In the genomic region with DNA sequence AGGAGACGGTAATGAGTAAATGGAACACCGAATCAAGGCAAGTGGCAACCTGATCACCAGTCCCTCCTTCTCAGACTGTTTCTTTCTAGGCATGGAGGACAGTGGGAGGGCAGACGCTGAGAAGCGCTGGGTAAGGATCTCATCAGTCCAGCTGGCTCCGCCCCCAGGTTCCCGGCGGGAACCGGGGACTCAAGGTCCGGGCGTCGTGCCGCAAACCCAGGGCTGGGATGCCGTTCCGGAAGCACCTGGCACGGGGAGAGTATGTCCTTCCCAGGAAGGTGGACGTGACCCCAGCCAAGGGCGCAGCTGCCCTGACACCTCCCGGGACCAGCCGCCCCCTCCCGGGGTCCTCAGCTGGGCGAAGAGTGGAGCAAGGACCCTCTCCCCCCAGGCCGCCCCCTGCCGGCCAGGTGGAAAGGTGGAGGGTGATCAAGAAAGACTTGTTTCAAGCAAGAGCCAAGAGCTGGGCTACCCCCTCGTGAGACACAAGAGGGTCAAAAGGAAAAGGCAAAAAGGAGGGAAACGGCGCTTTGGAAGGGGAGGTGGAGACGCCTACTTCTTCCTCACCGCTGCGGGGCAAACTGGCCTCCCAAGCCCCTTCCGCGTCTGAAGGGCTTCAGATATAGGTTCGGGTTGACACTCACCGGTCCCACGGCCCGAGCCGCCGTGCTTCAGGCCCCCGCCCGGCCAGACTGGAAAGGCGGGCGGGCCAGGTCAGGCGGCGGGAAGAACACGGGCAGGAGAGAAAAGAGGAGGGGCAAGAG, we compare ENCODE assay signal across 8 cellular contexts. TPM values are rescaled to one million over a fixed set of nuclear protein-coding genes. Genes with fewer than 3 reads are reported as not detected.
DNase-seq lines count a peak whose midpoint lies in the region; ATAC-seq and TF ChIP-seq lines count a peak whose summit lies in the region.

A gene with protein sequence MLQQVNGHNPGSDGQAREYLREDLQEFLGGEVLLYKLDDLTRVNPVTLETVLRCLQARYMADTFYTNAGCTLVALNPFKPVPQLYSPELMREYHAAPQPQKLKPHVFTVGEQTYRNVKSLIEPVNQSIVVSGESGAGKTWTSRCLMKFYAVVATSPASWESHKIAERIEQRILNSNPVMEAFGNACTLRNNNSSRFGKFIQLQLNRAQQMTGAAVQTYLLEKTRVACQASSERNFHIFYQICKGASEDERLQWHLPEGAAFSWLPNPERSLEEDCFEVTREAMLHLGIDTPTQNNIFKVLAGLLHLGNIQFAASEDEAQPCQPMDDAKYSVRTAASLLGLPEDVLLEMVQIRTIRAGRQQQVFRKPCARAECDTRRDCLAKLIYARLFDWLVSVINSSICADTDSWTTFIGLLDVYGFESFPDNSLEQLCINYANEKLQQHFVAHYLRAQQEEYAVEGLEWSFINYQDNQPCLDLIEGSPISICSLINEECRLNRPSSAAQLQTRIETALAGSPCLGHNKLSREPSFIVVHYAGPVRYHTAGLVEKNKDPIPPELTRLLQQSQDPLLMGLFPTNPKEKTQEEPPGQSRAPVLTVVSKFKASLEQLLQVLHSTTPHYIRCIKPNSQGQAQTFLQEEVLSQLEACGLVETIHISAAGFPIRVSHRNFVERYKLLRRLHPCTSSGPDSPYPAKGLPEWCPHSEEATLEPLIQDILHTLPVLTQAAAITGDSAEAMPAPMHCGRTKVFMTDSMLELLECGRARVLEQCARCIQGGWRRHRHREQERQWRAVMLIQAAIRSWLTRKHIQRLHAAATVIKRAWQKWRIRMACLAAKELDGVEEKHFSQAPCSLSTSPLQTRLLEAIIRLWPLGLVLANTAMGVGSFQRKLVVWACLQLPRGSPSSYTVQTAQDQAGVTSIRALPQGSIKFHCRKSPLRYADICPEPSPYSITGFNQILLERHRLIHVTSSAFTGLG (minus strand): TSS at position 752 of the 764 bp plus-strand sequence. CDS start 2,330 bp downstream, outside the sequence.

- H3K27me3 ChIP-seq in IMR-90 (ENCODE audit: control insufficient read depth, insufficient read depth, low read length) (no peaks in the 10 kb centered on the region), thymus (ENCODE audit: control insufficient read depth, insufficient read depth) (no peaks in the 10 kb centered on the region)

- H3K4me3 Mint-ChIP-seq in activated T-helper 2 cell treated with anti-CD3 and anti-CD28 coated beads, Interferon-gamma antibody, Interleukin-2, Interleukin-4, amounts not matched to agents 10 μg/mL and 5 μg/mL and 100 μg/mL, durations not matched to agents 14 hours and 24 hours and 36 hours (ENCODE audit: low read depth): peak within 1 kb of the TSS; percentile 98
- H3K4me3 Mint-ChIP-seq in nephron: peak within 1 kb of the TSS; percentile 98 to 99 (median 99)

- H3K4me1 Mint-ChIP-seq in activated T-helper 2 cell treated with anti-CD3 and anti-CD28 coated beads, Interferon-gamma antibody, Interleukin-2, Interleukin-4, amounts not matched to agents 10 μg/mL and 5 μg/mL and 100 μg/mL, durations not matched to agents 14 hours and 24 hours and 36 hours (ENCODE audit: low read depth): peaks cover 24% of the 10 kb centered on the region
- H3K4me1 Mint-ChIP-seq in nephron: peaks cover 9% of the 10 kb centered on the region

- H3K14ac ChIP-seq in IMR-90 (replicated peaks; ENCODE audit: low read depth, low read length): peak within 1 kb of the TSS; percentile 97

- no peaks in the 10 kb centered on the region for H3K9me3 ChIP-seq in IMR-90 (ENCODE audit: control insufficient read depth, insufficient read depth, low read length)
- H3K9me3 ChIP-seq in thymus (ENCODE audit: control insufficient read depth): no peaks in the 10 kb centered on the region

- peak within 1 kb of the TSS; percentile 38 for H2BK120ac ChIP-seq in IMR-90 (ENCODE audit: low read depth, low read length)

- peak within 1 kb of the TSS; percentile 99 for H2AFZ ChIP-seq in IMR-90 (replicated peaks; ENCODE audit: low read length, poor library complexity)

- H4K20me1 ChIP-seq in IMR-90 (ENCODE audit: insufficient read depth, low read length): no peaks in the 10 kb centered on the region; the same call in 1 of the 2 replicates

- H3K36me3 Mint-ChIP-seq in activated T-helper 2 cell treated with anti-CD3 and anti-CD28 coated beads, Interferon-gamma antibody, Interleukin-2, Interleukin-4, amounts not matched to agents 10 μg/mL and 5 μg/mL and 100 μg/mL, durations not matched to agents 14 hours and 24 hours and 36 hours (ENCODE audit: low read depth): peaks cover 60% of the 10 kb centered on the region
- H3K36me3 Mint-ChIP-seq in nephron (ENCODE audit: low read depth): peaks cover 22% of the 10 kb centered on the region

- H3K4me3 ChIP-seq in IMR-90 (ENCODE audit: insufficient read depth, low read depth, low read length): peak within 1 kb of the TSS; percentile 84
- H3K4me3 ChIP-seq in fibroblast of pulmonary artery (replicated peaks; ENCODE audit: low read depth, low read length): peak within 1 kb of the TSS; percentile 92
- peak within 1 kb of the TSS; percentile 94 for H3K4me3 ChIP-seq in thymus (ENCODE audit: low read length)

- POLR2A ChIA-PET in IMR-90 (lab: Charles Lee; ENCODE audit: unreplicated experiment): no interaction called here

- no peaks in the 10 kb centered on the region for H3K9me3 Mint-ChIP-seq in activated T-helper 2 cell treated with anti-CD3 and anti-CD28 coated beads, Interferon-gamma antibody, Interleukin-2, Interleukin-4, amounts not matched to agents 10 μg/mL and 5 μg/mL and 100 μg/mL, durations not matched to agents 14 hours and 24 hours and 36 hours
- no peaks in the 10 kb centered on the region for H3K9me3 Mint-ChIP-seq in nephron

- H3K79me1 ChIP-seq in IMR-90 (ENCODE audit: low read depth in 1 of 2, low read length in 2 of 2): peaks cover 29 to 55% of the 10 kb centered on the region in 2 experiments

- peaks cover 11% of the 10 kb centered on the region; the same call in 1 of the 2 replicates for H3K9me1 ChIP-seq in IMR-90 (ENCODE audit: insufficient read depth, low read length)

- peak within 1 kb of the TSS; percentile 94 for H4K91ac ChIP-seq in IMR-90 (ENCODE audit: insufficient read depth, low read depth, low read length)

- peaks cover 16% of the 10 kb centered on the region for H3K36me3 ChIP-seq in IMR-90 (ENCODE audit: control insufficient read depth, insufficient read depth, low read length)
- peaks cover 7% of the 10 kb centered on the region for H3K36me3 ChIP-seq in thymus (ENCODE audit: control insufficient read depth, insufficient read depth)

- peak within 1 kb of the TSS; percentile 98 for H2AK5ac ChIP-seq in IMR-90 (ENCODE audit: low read depth, low read length)

- intact Hi-C loops in IMR-90 (cut with micrococcal nuclease): loop anchor here (2.0 kb wide), 1 partner anchor 37 kb away; no protein-coding TSS in a partner anchor
- intact Hi-C loops in activated T-helper 2 cell treated with anti-CD3 and anti-CD28 coated beads, Interferon-gamma antibody, Interleukin-2, Interleukin-4, amounts not matched to agents 10 μg/mL and 5 μg/mL and 100 μg/mL, durations not matched to agents 14 hours and 24 hours and 36 hours (cut with micrococcal nuclease): loop anchor here (1.0 to 5.0 kb wide), 2 partner anchors 48 to 188 kb away; a partner anchor contains a TSS

- peak within 1 kb of the TSS; percentile 85 for H3K4me2 ChIP-seq in IMR-90 (ENCODE audit: low read depth, low read length)

- in situ Hi-C loops in Caki2 (cut with HindIII; ENCODE audit: low pct_unique_long_range_greater_than_20kb, low sequenced_read_pairs): no loop called here
- in situ Hi-C loops in IMR-90 (cut with MboI; ENCODE audit: low sequenced_read_pairs): no loop called here

- peak within 1 kb of the TSS; percentile 96 to 98 for H4K8ac ChIP-seq in IMR-90 (ENCODE audit: low read depth in 2 of 2, low read length in 2 of 2)

- peak within 1 kb of the TSS; percentile 98 for H3K27ac Mint-ChIP-seq in activated T-helper 2 cell treated with anti-CD3 and anti-CD28 coated beads, Interferon-gamma antibody, Interleukin-2, Interleukin-4, amounts not matched to agents 10 μg/mL and 5 μg/mL and 100 μg/mL, durations not matched to agents 14 hours and 24 hours and 36 hours
- H3K27ac Mint-ChIP-seq in nephron: peak within 1 kb of the TSS; percentile 97 to 99 (median 98)

- H2BK20ac ChIP-seq in IMR-90 (ENCODE audit: low read depth, low read length): no peak within 1 kb of the TSS

- TF ChIP-seq CTCF in IMR-90 (conservative IDR thresholded peaks at IDR 0.05; ENCODE audit: low read depth, low read length) (peak; percentile 31; the same call in 1 of the 2 replicates), fibroblast of pulmonary artery (IDR thresholded peaks at IDR 0.05; ENCODE audit: low read length, missing control alignments) (peak; percentile 49), nephron (IDR thresholded peaks at IDR 0.05; ENCODE audit: unreplicated experiment in 3 of 3) (peak; percentile 48 to 79 (median 54))

- H3K27ac ChIP-seq in IMR-90 (ENCODE audit: insufficient read depth, low read length) (peak within 1 kb of the TSS; percentile 93), thymus (ENCODE audit: low read depth) (peak within 1 kb of the TSS; percentile 99)

- no TSS peak for BruUV-seq in IMR-90 (replicated peaks; lab: Mats Ljungman, UMichigan)

- DNase-seq in Caki2 (ENCODE audit: low read depth) (peak; percentile 82), IMR-90 (peak; percentile 44), fibroblast of pulmonary artery (ENCODE audit: low read depth) (peak; percentile 47)
- DNase-seq in activated T-helper 2 cell treated with anti-CD3 and anti-CD28 coated beads, Interferon-gamma antibody, Interleukin-2, Interleukin-4, amounts not matched to agents 10 μg/mL and 5 μg/mL and 100 μg/mL, durations not matched to agents 14 hours and 24 hours and 36 hours (ENCODE audit: low spot score): no peak

- TF ChIP-seq POLR2A in IMR-90 (IDR thresholded peaks at IDR 0.05; ENCODE audit: low read depth, low read length): no peak

- H3K56ac ChIP-seq in IMR-90 (ENCODE audit: extremely low read depth, insufficient read depth, low read length): peak within 1 kb of the TSS; percentile 92

- H2AK9ac ChIP-seq in IMR-90 (replicated peaks; ENCODE audit: low read depth, low read length, poor library complexity): peak within 1 kb of the TSS; percentile 99

- 0% methylated on average over 7 of the region's 44 CpGs; no CpG with 5 or more reads in 1 of the 2 experiments for WGBS in IMR-90 (ENCODE audit: extremely low coverage in 2 of 2, insufficient read length in 1 of 2), 2 experiments
- WGBS in thymus: 3% methylated on average over 44 of the region's 44 CpGs

- H3K4ac ChIP-seq in IMR-90 (ENCODE audit: low read depth, low read length): peak within 1 kb of the TSS; percentile 98

- no peaks in the 10 kb centered on the region for H3K27me3 Mint-ChIP-seq in activated T-helper 2 cell treated with anti-CD3 and anti-CD28 coated beads, Interferon-gamma antibody, Interleukin-2, Interleukin-4, amounts not matched to agents 10 μg/mL and 5 μg/mL and 100 μg/mL, durations not matched to agents 14 hours and 24 hours and 36 hours (ENCODE audit: low read depth)
- no peaks in the 10 kb centered on the region for H3K27me3 Mint-ChIP-seq in nephron (ENCODE audit: low read depth)

- H3K9ac ChIP-seq in IMR-90 (ENCODE audit: low read depth, low read length): peak within 1 kb of the TSS; percentile 89

- peak within 1 kb of the TSS; percentile 77 for H2BK5ac ChIP-seq in IMR-90 (ENCODE audit: low read depth, low read length, poor library complexity, severe bottlenecking)

- peaks cover 5% of the 10 kb centered on the region for H3K4me1 ChIP-seq in IMR-90 (ENCODE audit: control insufficient read depth, insufficient read depth, low read length)
- H3K4me1 ChIP-seq in thymus (ENCODE audit: control insufficient read depth, insufficient read depth, low read length): no peaks in the 10 kb centered on the region

- TF ChIP-seq RAD21 in IMR-90 (IDR thresholded peaks at IDR 0.05; ENCODE audit: low read length): no peak

- CTCF ChIA-PET in IMR-90 (lab: Yijun Ruan, JAX): no interaction called here

- dilution Hi-C loops in IMR-90 (cut with HindIII; ENCODE audit: low sequenced_read_pairs, unreplicated experiment): no loop called here

- H3K23ac ChIP-seq in IMR-90 (ENCODE audit: low read depth, low read length): peak within 1 kb of the TSS; percentile 98

- H2BK15ac ChIP-seq in IMR-90 (ENCODE audit: low read depth, low read length): no peak within 1 kb of the TSS; the same call in 2 of the 3 replicates

- H3K18ac ChIP-seq in IMR-90 (ENCODE audit: low read depth, low read length): peak within 1 kb of the TSS; percentile 39; the same call in 1 of the 2 replicates

- H4K5ac ChIP-seq in IMR-90 (ENCODE audit: low read depth, low read length): peak within 1 kb of the TSS; percentile 81

- peak; percentile 32 for ATAC-seq in GM21423 (IDR thresholded peaks at IDR 0.05; ENCODE audit: unreplicated experiment)
- ATAC-seq in IMR-90 (ENCODE audit: low read depth): peak; percentile 30

RNA-seq across cellular contexts. Expression of the gene that starts here (rescaled TPM):
- 47.5 and 98.5 TPM in 2 replicates for total RNA-seq in Caki2 (2014; rRNA removed; shearing (Covaris generic); ENCODE audit: low replicate concordance)
- total RNA-seq in IMR-90 (2012; rRNA removed): 32.5 and 35.8 TPM in 2 replicates
- polyA plus RNA-seq in IMR-90 (2012; rRNA removed): 52.3 and 55.6 TPM in 2 replicates
- polyA plus RNA-seq in IMR-90 (2012; cell fraction: cytosol; rRNA removed): 19.5 and 22.6 TPM in 2 replicates
- polyA plus RNA-seq in IMR-90 (2012; cell fraction: nucleus; rRNA removed; ENCODE audit: low replicate concordance): 235 and 300 TPM in 2 replicates
- polyA plus RNA-seq in PFSK-1 (2012; ENCODE audit: insufficient read length, low read depth): 69.0 TPM
- 150 and 155 TPM in 2 replicates for total RNA-seq in activated T-helper 2 cell treated with anti-CD3 and anti-CD28 coated beads, Interferon-gamma antibody, Interleukin-2, Interleukin-4, amounts not matched to agents 10 μg/mL and 5 μg/mL and 100 μg/mL, durations not matched to agents 14 hours and 24 hours and 36 hours
- polyA plus RNA-seq in thymus: 27.6 TPM
